In the genomic region with DNA sequence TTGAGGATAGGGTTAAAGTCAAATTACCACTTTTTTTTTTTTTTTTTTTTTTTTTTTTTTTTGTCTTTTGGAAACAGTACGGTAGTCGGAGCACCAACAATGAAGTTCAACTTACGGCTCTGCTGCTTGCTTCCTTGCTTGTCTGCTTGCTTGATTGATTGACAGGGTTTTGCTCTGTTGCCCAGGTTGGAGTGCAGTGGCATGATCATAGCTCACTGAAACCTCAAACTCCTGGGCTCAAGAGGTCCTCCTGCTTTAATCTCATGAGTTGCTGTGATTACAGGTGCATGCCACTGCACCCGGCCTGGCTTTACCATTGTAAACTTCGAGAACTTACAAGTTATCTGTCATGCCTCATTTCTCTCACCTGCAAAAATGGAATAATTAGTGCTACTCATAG, we compare ENCODE assay signal across 19 cellular contexts.
"Had no signal": no experiment of that assay in that cellular context is flagged by ENCODE, and none has a peak within 500 bp of the region (broad histone marks: within the 10 kb centered on the region; RNA-seq: fewer than 3 reads in every experiment).

No MANE protein-coding gene starts in this region.

- H3K27me3 Mint-ChIP-seq: activated CD8-positive, alpha-beta T cell treated with anti-CD3 and anti-CD28 coated beads for 36 hours; natural killer cell treated with Interleukin-12 subunit alpha and Interleukin-12 subunit beta and Interleukin-15 and Interleukin-18, amount 100 ng/mL, for 72 hours had no signal

- H3K36me3 Mint-ChIP-seq: natural killer cell treated with Interleukin-12 subunit alpha and Interleukin-12 subunit beta and Interleukin-15 and Interleukin-18, amount 100 ng/mL, for 72 hours had no signal

- H3K27ac Mint-ChIP-seq: activated CD8-positive, alpha-beta T cell treated with anti-CD3 and anti-CD28 coated beads for 36 hours; natural killer cell treated with Interleukin-12 subunit alpha and Interleukin-12 subunit beta and Interleukin-15 and Interleukin-18, amount 100 ng/mL, for 72 hours; WTC11 had no signal

- H3K27me3 ChIP-seq: cardiac muscle cell, gastrocnemius medialis, heart right ventricle had no signal

- H3K9me3 ChIP-seq: gastrocnemius medialis, heart right ventricle had no signal

- DNase-seq: activated CD4-positive, alpha-beta T cell treated with anti-CD3 and anti-CD28 coated beads for 48 hours; activated CD8-positive, alpha-beta T cell treated with anti-CD3 and anti-CD28 coated beads for 36 hours; activated effector memory CD4-positive, alpha-beta T cell treated with anti-CD3 and anti-CD28 coated beads, Interleukin-2, amount 50 U/mL, for 16 hours; activated T-cell treated with anti-CD3 and anti-CD28 coated beads, Interleukin-2, amount 50 U/mL, for 48 hours; gastrocnemius medialis; heart right ventricle; mesendoderm; nucleus accumbens; posterior cingulate gyrus; stimulated activated CD4-positive, alpha-beta T cell treated with anti-CD3 and anti-CD28 coated beads, Interleukin-15, amount 100 ng/mL, for 24 hours; stimulated activated CD4-positive, alpha-beta T cell treated with anti-CD3 and anti-CD28 coated beads, Interleukin-4, amount 100 ng/mL, for 1 hour; stimulated activated naive CD8-positive, alpha-beta T cell treated with anti-CD3 and anti-CD28 coated beads, Interleukin-15, Interleukin-2, amounts not matched to agents 100 U/mL and 50 U/mL, for 24 hours; T-helper 2 cell had no signal

- ATAC-seq: activated CD8-positive, alpha-beta T cell treated with anti-CD3 and anti-CD28 coated beads for 36 hours; activated naive CD4-positive, alpha-beta T cell treated with anti-CD3 and anti-CD28 coated beads, Interleukin-2, amount 50 U/mL, for 72 hours; heart right ventricle; left lobe of liver; natural killer cell treated with Interleukin-12 subunit alpha and Interleukin-12 subunit beta and Interleukin-15 and Interleukin-18, amount 100 ng/mL, for 72 hours; stimulated activated naive CD8-positive, alpha-beta T cell treated with anti-CD3 and anti-CD28 coated beads, Interleukin-15, Interleukin-2, amounts not matched to agents 100 U/mL and 50 U/mL, for 24 hours; WTC11 had no signal

- H3K4me3 ChIP-seq: cardiac muscle cell, gastrocnemius medialis, heart right ventricle, skin epidermis had no signal

- H3K27ac ChIP-seq: cardiac muscle cell, gastrocnemius medialis, heart right ventricle, skin epidermis had no signal

- H3K9me3 Mint-ChIP-seq: activated CD8-positive, alpha-beta T cell treated with anti-CD3 and anti-CD28 coated beads for 36 hours; activated naive CD4-positive, alpha-beta T cell treated with anti-CD3 and anti-CD28 coated beads, Interleukin-2, amount 50 U/mL, for 72 hours; natural killer cell treated with Interleukin-12 subunit alpha and Interleukin-12 subunit beta and Interleukin-15 and Interleukin-18, amount 100 ng/mL, for 72 hours; WTC11 had no signal

- H3K4me3 Mint-ChIP-seq: activated CD8-positive, alpha-beta T cell treated with anti-CD3 and anti-CD28 coated beads for 36 hours; natural killer cell treated with Interleukin-12 subunit alpha and Interleukin-12 subunit beta and Interleukin-15 and Interleukin-18, amount 100 ng/mL, for 72 hours; WTC11 had no signal
